ENCODE assay signal across 27 cellular contexts in the genomic region with DNA sequence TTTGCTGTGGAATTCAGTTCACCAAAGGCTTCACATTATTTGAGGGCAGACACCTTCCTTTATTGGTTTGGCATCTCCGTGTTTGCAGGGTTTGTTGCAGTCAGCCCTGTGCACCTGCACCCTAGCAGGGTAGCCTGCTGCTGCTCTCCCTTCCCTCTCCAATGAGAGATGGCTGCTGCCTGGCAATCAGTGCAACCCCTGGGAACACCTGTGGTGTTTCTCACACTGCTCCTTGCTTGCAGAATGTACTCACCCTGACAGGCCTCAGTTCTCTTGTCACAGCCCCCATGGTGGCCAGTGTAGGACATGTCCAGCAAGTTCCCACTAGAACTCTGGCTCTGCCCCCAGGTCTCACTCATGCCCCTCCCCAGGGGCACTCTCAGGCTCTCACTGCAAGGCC.
"Had no signal": no experiment of that assay in that cellular context is flagged by ENCODE, and none has a peak within 500 bp of the region (broad histone marks: within the 10 kb centered on the region; RNA-seq: fewer than 3 reads in every experiment).

No MANE protein-coding gene starts in this region.

- DNase-seq: activated CD4-positive, alpha-beta memory T cell treated with anti-CD3 and anti-CD28 coated beads for 36 hours; activated CD4-positive, alpha-beta T cell treated with anti-CD3 and anti-CD28 coated beads for 36 hours; activated CD4-positive, alpha-beta T cell treated with anti-CD3 and anti-CD28 coated beads, Interleukin-2, amount 10 ng/mL, durations not matched to agents 24 days and 14 days; activated CD4-positive, CD25-positive, alpha-beta regulatory T cell; activated CD4-positive, CD25-positive, alpha-beta regulatory T cell treated with anti-CD3 and anti-CD28 coated beads, Interleukin-2, amount 50 U/mL, for 72 hours; activated CD8-positive, alpha-beta memory T cell treated with anti-CD3 and anti-CD28 coated beads, Interleukin-2, amount 10 ng/mL, durations not matched to agents 7 days and 5 days; activated CD8-positive, alpha-beta memory T cell treated with anti-CD3 and anti-CD28 coated beads, Interleukin-2, amount 50 U/mL, for 4 hours; activated CD8-positive, alpha-beta T cell treated with anti-CD3 and anti-CD28 coated beads, Interleukin-2, amount 10 ng/mL, durations not matched to agents 7 days and 5 days; activated effector memory CD4-positive, alpha-beta T cell treated with anti-CD3 and anti-CD28 coated beads, Interleukin-2, amount 50 U/mL, for 16 hours; activated naive CD4-positive, alpha-beta T cell treated with anti-CD3 and anti-CD28 coated beads, Interleukin-2, amount 10 ng/mL, durations not matched to agents 7 days and 5 days; activated naive CD8-positive, alpha-beta T cell treated with anti-CD3 and anti-CD28 coated beads, Interleukin-2, amount 10 ng/mL, durations not matched to agents 7 days and 5 days; activated T-cell treated with anti-CD3 and anti-CD28 coated beads, Interleukin-2, amount 50 U/mL, for 1 hour; activated T-cell treated with anti-CD3 and anti-CD28 coated beads, Interleukin-2, amount 50 U/mL, for 48 hours; brain microvascular endothelial cell; dorsolateral prefrontal cortex; effector memory CD4-positive, alpha-beta T cell; endodermal cell; foreskin fibroblast; T-helper 2 cell had no signal

- H3K27ac ChIP-seq: ascending aorta, brain microvascular endothelial cell, coronary artery, dorsolateral prefrontal cortex had no signal

- H3K36me3 Mint-ChIP-seq: activated naive CD4-positive, alpha-beta T cell treated with anti-CD3 and anti-CD28 coated beads, Interleukin-2, amount 10 ng/mL, durations not matched to agents 7 days and 5 days had no signal

- H3K4me1 Mint-ChIP-seq: activated CD4-positive, alpha-beta T cell treated with anti-CD3 and anti-CD28 coated beads for 36 hours; activated CD4-positive, alpha-beta T cell treated with anti-CD3 and anti-CD28 coated beads, Interleukin-2, amount 10 ng/mL, durations not matched to agents 24 days and 14 days; activated naive CD4-positive, alpha-beta T cell treated with anti-CD3 and anti-CD28 coated beads, Interleukin-2, amount 10 ng/mL, durations not matched to agents 7 days and 5 days; activated naive CD8-positive, alpha-beta T cell treated with anti-CD3 and anti-CD28 coated beads, Interleukin-2, amount 10 ng/mL, durations not matched to agents 7 days and 5 days; central memory CD8-positive, alpha-beta T cell; endodermal cell had no signal

- H3K4me3 Mint-ChIP-seq: activated CD4-positive, alpha-beta memory T cell treated with anti-CD3 and anti-CD28 coated beads for 36 hours; activated CD4-positive, alpha-beta T cell treated with anti-CD3 and anti-CD28 coated beads for 36 hours; activated CD4-positive, alpha-beta T cell treated with anti-CD3 and anti-CD28 coated beads, Interleukin-2, amount 10 ng/mL, durations not matched to agents 24 days and 14 days; activated CD8-positive, alpha-beta memory T cell treated with anti-CD3 and anti-CD28 coated beads, Interleukin-2, amount 10 ng/mL, durations not matched to agents 7 days and 5 days; activated CD8-positive, alpha-beta T cell treated with anti-CD3 and anti-CD28 coated beads, Interleukin-2, amount 10 ng/mL, durations not matched to agents 7 days and 5 days; activated naive CD4-positive, alpha-beta T cell treated with anti-CD3 and anti-CD28 coated beads, Interleukin-2, amount 10 ng/mL, durations not matched to agents 7 days and 5 days; activated naive CD8-positive, alpha-beta T cell treated with anti-CD3 and anti-CD28 coated beads, Interleukin-2, amount 10 ng/mL, durations not matched to agents 7 days and 5 days; activated T-helper 1 cell treated with anti-CD3 and anti-CD28 coated beads, Interleukin-12 subunit alpha, Interleukin-12 subunit beta, Interleukin-2, Interleukin-4 antibody, amounts not matched to agents 30 ng/mL and 10 ng/mL and 1 ng/mL, durations not matched to agents 14 hours and 24 hours and 36 hours; central memory CD8-positive, alpha-beta T cell; dendritic cell treated with granulocyte-macrophage colony-stimulating factor and Interleukin-4, amounts not matched to agents 40 ng/mL and 50 ng/mL, for 4 days; endodermal cell had no signal

- ATAC-seq: activated CD4-positive, alpha-beta T cell treated with anti-CD3 and anti-CD28 coated beads for 36 hours; activated CD8-positive, alpha-beta memory T cell treated with anti-CD3 and anti-CD28 coated beads, Interleukin-2, amount 10 ng/mL, durations not matched to agents 7 days and 5 days; activated CD8-positive, alpha-beta T cell treated with anti-CD3 and anti-CD28 coated beads, Interleukin-2, amount 10 ng/mL, durations not matched to agents 7 days and 5 days; activated naive CD4-positive, alpha-beta T cell treated with anti-CD3 and anti-CD28 coated beads, Interleukin-2, amount 50 U/mL, for 72 hours; esophagus mucosa had no signal

- H3K4me3 ChIP-seq: ascending aorta, coronary artery, dorsolateral prefrontal cortex had no signal

- H3K27me3 Mint-ChIP-seq: activated CD4-positive, alpha-beta memory T cell treated with anti-CD3 and anti-CD28 coated beads for 36 hours; activated CD4-positive, alpha-beta T cell treated with anti-CD3 and anti-CD28 coated beads for 36 hours; activated CD8-positive, alpha-beta memory T cell treated with anti-CD3 and anti-CD28 coated beads, Interleukin-2, amount 10 ng/mL, durations not matched to agents 7 days and 5 days; central memory CD8-positive, alpha-beta T cell; dendritic cell treated with granulocyte-macrophage colony-stimulating factor and Interleukin-4, amounts not matched to agents 40 ng/mL and 50 ng/mL, for 4 days had no signal

- H3K36me3 ChIP-seq: ascending aorta, brain microvascular endothelial cell had no signal

- H3K4me1 ChIP-seq: ascending aorta had no signal

- H3K27ac Mint-ChIP-seq: activated CD4-positive, alpha-beta memory T cell treated with anti-CD3 and anti-CD28 coated beads for 36 hours; activated CD4-positive, alpha-beta T cell treated with anti-CD3 and anti-CD28 coated beads for 36 hours; activated CD4-positive, alpha-beta T cell treated with anti-CD3 and anti-CD28 coated beads, Interleukin-2, amount 10 ng/mL, durations not matched to agents 24 days and 14 days; activated CD8-positive, alpha-beta memory T cell treated with anti-CD3 and anti-CD28 coated beads, Interleukin-2, amount 10 ng/mL, durations not matched to agents 7 days and 5 days; activated CD8-positive, alpha-beta T cell treated with anti-CD3 and anti-CD28 coated beads, Interleukin-2, amount 10 ng/mL, durations not matched to agents 7 days and 5 days; activated naive CD4-positive, alpha-beta T cell treated with anti-CD3 and anti-CD28 coated beads, Interleukin-2, amount 10 ng/mL, durations not matched to agents 7 days and 5 days; activated naive CD4-positive, alpha-beta T cell treated with anti-CD3 and anti-CD28 coated beads, Interleukin-2, amount 50 U/mL, for 72 hours; activated naive CD8-positive, alpha-beta T cell treated with anti-CD3 and anti-CD28 coated beads, Interleukin-2, amount 10 ng/mL, durations not matched to agents 7 days and 5 days; activated T-helper 1 cell treated with anti-CD3 and anti-CD28 coated beads, Interleukin-12 subunit alpha, Interleukin-12 subunit beta, Interleukin-2, Interleukin-4 antibody, amounts not matched to agents 30 ng/mL and 10 ng/mL and 1 ng/mL, durations not matched to agents 14 hours and 24 hours and 36 hours; activated T-helper 2 cell treated with anti-CD3 and anti-CD28 coated beads, Interferon-gamma antibody, Interleukin-2, Interleukin-4, amounts not matched to agents 10 μg/mL and 5 μg/mL and 100 μg/mL, durations not matched to agents 14 hours and 24 hours and 36 hours; dendritic cell treated with granulocyte-macrophage colony-stimulating factor and Interleukin-4, amounts not matched to agents 40 ng/mL and 50 ng/mL, for 4 days; endodermal cell had no signal

- H3K27me3 ChIP-seq: ascending aorta, brain microvascular endothelial cell, dorsolateral prefrontal cortex had no signal
